ENCODE assay signal across 20 cellular contexts in the genomic region with DNA sequence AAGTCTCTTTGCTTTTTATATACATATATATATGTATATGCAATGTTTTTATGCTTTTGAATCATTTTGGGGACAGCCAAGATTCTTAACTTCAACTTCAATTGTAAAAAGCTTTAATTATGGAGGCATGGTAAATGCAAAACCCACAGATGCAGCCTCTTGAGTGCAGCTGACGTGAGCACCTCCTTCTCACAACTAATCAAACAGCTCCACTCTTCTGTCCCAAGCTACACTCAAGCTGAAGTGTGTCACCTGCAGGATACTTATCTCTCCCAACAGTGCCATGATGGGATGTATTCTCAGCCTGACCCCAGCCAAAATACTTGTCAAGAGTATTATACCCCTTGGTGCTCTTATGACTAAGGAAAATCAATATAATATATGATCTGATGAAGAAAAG.
"Had no signal": no experiment of that assay in that cellular context is flagged by ENCODE, and none has a peak within 500 bp of the region (broad histone marks: within the 10 kb centered on the region; RNA-seq: fewer than 3 reads in every experiment).

No MANE protein-coding gene starts in this region.

- H3K4me3 ChIP-seq: SJSA1, SK-N-MC had no signal

- H3K36me3 ChIP-seq: SJSA1 had no signal

- H3K9me3 ChIP-seq: SJSA1 had no signal

- H3K27me3 ChIP-seq: SJSA1 had no signal

- H3K4me1 ChIP-seq: SJSA1 had no signal

- H3K27ac ChIP-seq: SJSA1, SK-N-MC had no signal

- DNase-seq: KBM-7, MV-4-11, NCI-H1048, NCI-H1105, NCI-H1417, NCI-H1436 treated with DMSO at 0.1 percent for 48 hours, NCI-H1694, NCI-H187 treated with DMSO at 0.1 percent for 48 hours, NCI-H2029 treated with DMSO at 0.1 percent for 48 hours, NCI-H2171, NCI-H226, NCI-H446, NCI-H524, NCI-H526 treated with DMSO at 0.1 percent for 48 hours, NCI-H774, Right ventricle myocardium superior, RPMI8226, SIG-M5 had no signal
